16 cellular contexts compared by ENCODE assay signal in genomic region chr1:204126941-204127340, GRCh38. TPM values are rescaled to one million over a fixed set of nuclear protein-coding genes. Genes with fewer than 3 reads are reported as not detected.
DNase-seq lines count a peak whose midpoint lies in the region; ATAC-seq and TF ChIP-seq lines count a peak whose summit lies in the region.
"Had no signal": no experiment of that assay in that cellular context is flagged by ENCODE, and none has a peak within 500 bp of the region (broad histone marks: within the 10 kb centered on the region; RNA-seq: fewer than 3 reads in every experiment).

No MANE protein-coding gene starts in this region.

- 13 to 23% methylated on average over 6 to 7 of the region's 7 CpGs for WGBS in GM23248 (ENCODE audit: low coverage in 1 of 2, low lambda C conversion rate in 2 of 2, missing lambda C conversion rate in 2 of 2), 2 experiments

- no peaks in the 10 kb centered on the region for H3K9me2 ChIP-seq in GM23338 (ENCODE audit: insufficient read depth)
- H3K9me2 ChIP-seq in GM23248 (ENCODE audit: insufficient read depth): no peaks in the 10 kb centered on the region

- no peak overlapping the region for H3K9ac ChIP-seq in GM23248

- H3K36me3 Mint-ChIP-seq in GM23338 (ENCODE audit: low read depth) (peaks cover 60% of the 10 kb centered on the region), brain (no peaks in the 10 kb centered on the region), mesothelial cell of epicardium (peaks cover 24% of the 10 kb centered on the region)
- H3K36me3 Mint-ChIP-seq in stimulated activated effector memory CD8-positive, alpha-beta T cell treated with anti-CD3 and anti-CD28 coated beads, Interleukin-12 subunit alpha, Interleukin-12 subunit beta, amount 100 ng/mL, for 72 hours: peaks cover 7% of the 10 kb centered on the region
- H3K36me3 Mint-ChIP-seq: natural killer cell treated with Interleukin-12 subunit alpha and Interleukin-12 subunit beta and Interleukin-15 and Interleukin-18, amount 100 ng/mL, for 72 hours; stimulated activated memory B cell treated with anti-CD40 and anti-IgM and Interleukin-4, amounts not matched to agents 10 μg/mL and 1 μg/mL and 100 μg/mL, for 72 hours had no signal

- H3K79me2 ChIP-seq in GM23338 (replicated peaks; ENCODE audit: insufficient read depth) (no peaks in the 10 kb centered on the region), GM23248 (ENCODE audit: insufficient read depth) (no peaks in the 10 kb centered on the region)

- H3K4me3 ChIP-seq in GM23338: no peak overlapping the region
- no peak overlapping the region for H3K4me3 ChIP-seq in GM23248
- H3K4me3 ChIP-seq: lung had no signal

- peaks cover 20% of the 10 kb centered on the region for H4K20me1 ChIP-seq in GM23338 (replicated peaks; ENCODE audit: insufficient read depth)
- H4K20me1 ChIP-seq in GM23248 (ENCODE audit: insufficient read depth): no peaks in the 10 kb centered on the region

- in situ Hi-C loops in GM23248 (cut with MboI): loop anchor here (5.0 kb wide), 1 partner anchor 265 kb away; the partner anchor contains the start of gene SNRPE

- ATAC-seq in GM23338: no peak
- no peak for ATAC-seq in stimulated activated effector memory CD8-positive, alpha-beta T cell treated with anti-CD3 and anti-CD28 coated beads, Interleukin-12 subunit alpha, Interleukin-12 subunit beta, amount 100 ng/mL, for 72 hours
- ATAC-seq: natural killer cell treated with Interleukin-12 subunit alpha and Interleukin-12 subunit beta and Interleukin-15 and Interleukin-18, amount 100 ng/mL, for 72 hours; stimulated activated memory B cell treated with anti-CD40 and anti-IgM and Interleukin-4, amounts not matched to agents 10 μg/mL and 1 μg/mL and 100 μg/mL, for 72 hours had no signal

- peaks cover 19% of the 10 kb centered on the region for H3K27me3 Mint-ChIP-seq in GM23338 (ENCODE audit: insufficient read depth, low read depth, poor library complexity)
- H3K27me3 Mint-ChIP-seq in brain: peaks cover 12% of the 10 kb centered on the region
- H3K27me3 Mint-ChIP-seq in mesothelial cell of epicardium (ENCODE audit: low read depth): no peaks in the 10 kb centered on the region
- H3K27me3 Mint-ChIP-seq: natural killer cell treated with Interleukin-12 subunit alpha and Interleukin-12 subunit beta and Interleukin-15 and Interleukin-18, amount 100 ng/mL, for 72 hours had no signal

- H3K36me3 ChIP-seq in GM23338 (ENCODE audit: insufficient read depth) (peaks cover 33% of the 10 kb centered on the region), GM23248 (ENCODE audit: low read depth) (no peaks in the 10 kb centered on the region; the same call in 1 of the 2 replicates)

- H3K4me2 ChIP-seq in GM23338 (no peak overlapping the region), GM23248 (ENCODE audit: unreplicated experiment) (no peak overlapping the region)

- TF ChIP-seq CTCF in GM23338 (conservative IDR thresholded peaks at IDR 0.05; ENCODE audit: low read depth in 2 of 2) (no peak), brain (conservative IDR thresholded peaks at IDR 0.05) (no peak), mesothelial cell of epicardium (IDR thresholded peaks at IDR 0.05; ENCODE audit: unreplicated experiment) (no peak)

- H2AFZ ChIP-seq in GM23338 (no peak overlapping the region), GM23248 (no peak overlapping the region)

- H3K9me3 Mint-ChIP-seq in GM23338: no peaks in the 10 kb centered on the region
- H3K9me3 Mint-ChIP-seq in brain: no peaks in the 10 kb centered on the region
- H3K9me3 Mint-ChIP-seq in mesothelial cell of epicardium: no peaks in the 10 kb centered on the region
- no peaks in the 10 kb centered on the region for H3K9me3 Mint-ChIP-seq in stimulated activated effector memory CD8-positive, alpha-beta T cell treated with anti-CD3 and anti-CD28 coated beads, Interleukin-12 subunit alpha, Interleukin-12 subunit beta, amount 100 ng/mL, for 72 hours
- H3K9me3 Mint-ChIP-seq: natural killer cell treated with Interleukin-12 subunit alpha and Interleukin-12 subunit beta and Interleukin-15 and Interleukin-18, amount 100 ng/mL, for 72 hours; stimulated activated memory B cell treated with anti-CD40 and anti-IgM and Interleukin-4, amounts not matched to agents 10 μg/mL and 1 μg/mL and 100 μg/mL, for 72 hours had no signal

- H3K4me1 ChIP-seq in GM23338 (ENCODE audit: insufficient read depth) (peaks cover 32% of the 10 kb centered on the region), GM23248 (ENCODE audit: insufficient read depth) (peaks cover 33% of the 10 kb centered on the region)

- DNase-seq in GM23338 (ENCODE audit: low spot score) (no peak), mesothelial cell of epicardium (ENCODE audit: low spot score in 2 of 2, unreplicated experiment in 2 of 2) (no peak), KG1 (lab: John Stamatoyannopoulos, UW) (no peak), LoVo (ENCODE audit: low spot score) (no peak), GM23248 (no peak), GM19240 (ENCODE audit: insufficient read length, low spot score) (no peak)
- DNase-seq in stimulated activated effector memory CD8-positive, alpha-beta T cell treated with anti-CD3 and anti-CD28 coated beads, Interleukin-12 subunit alpha, Interleukin-12 subunit beta, amount 100 ng/mL, for 72 hours (ENCODE audit: low spot score in 2 of 2): no peak
- DNase-seq: activated CD4-positive, alpha-beta T cell treated with anti-CD3 and anti-CD28 coated beads for 1 hour; effector memory CD4-positive, alpha-beta T cell; SIG-M5; T-helper 2 cell had no signal

- H3K9me3 ChIP-seq in GM23248 (ENCODE audit: low read depth): no peaks in the 10 kb centered on the region

- 0 out of 2 replicates have a peak overlapping the region, but pooled peaks have one; percentile 17 for H3K27ac Mint-ChIP-seq in GM23338
- peak overlapping the region in 4 of 5 experiments; percentile 21 to 79 (median 53) for H3K27ac Mint-ChIP-seq in brain
- peak overlapping the region; percentile 71 for H3K27ac Mint-ChIP-seq in mesothelial cell of epicardium
- H3K27ac Mint-ChIP-seq in stimulated activated effector memory CD8-positive, alpha-beta T cell treated with anti-CD3 and anti-CD28 coated beads, Interleukin-12 subunit alpha, Interleukin-12 subunit beta, amount 100 ng/mL, for 72 hours: peak overlapping the region; percentile 83
- H3K27ac Mint-ChIP-seq: stimulated activated memory B cell treated with anti-CD40 and anti-IgM and Interleukin-4, amounts not matched to agents 10 μg/mL and 1 μg/mL and 100 μg/mL, for 72 hours had no signal

- H3F3A ChIP-seq in GM23338 (replicated peaks; ENCODE audit: low read depth): 0 out of 2 replicates have a peak, but pooled peaks cover 25% of the 10 kb centered on the region
- peaks cover 28% of the 10 kb centered on the region for H3F3A ChIP-seq in GM23248 (ENCODE audit: insufficient read depth)

- H3K27ac ChIP-seq in GM23338 (ENCODE audit: low read depth): 0 out of 2 replicates have a peak overlapping the region, but pooled peaks have one; percentile 69
- no peak overlapping the region for H3K27ac ChIP-seq in GM23248

- H3K4me1 Mint-ChIP-seq in GM23338 (peaks cover 53% of the 10 kb centered on the region), brain (peaks cover 49% of the 10 kb centered on the region), mesothelial cell of epicardium (peaks cover 42% of the 10 kb centered on the region)
- H3K4me1 Mint-ChIP-seq in stimulated activated effector memory CD8-positive, alpha-beta T cell treated with anti-CD3 and anti-CD28 coated beads, Interleukin-12 subunit alpha, Interleukin-12 subunit beta, amount 100 ng/mL, for 72 hours: peaks cover 40% of the 10 kb centered on the region

- H3K27me3 ChIP-seq in GM23338 (ENCODE audit: insufficient read depth): no peaks in the 10 kb centered on the region
- no peaks in the 10 kb centered on the region for H3K27me3 ChIP-seq in GM23248 (replicated peaks; ENCODE audit: insufficient read depth)

- no peak overlapping the region; the same call in 2 of the 3 replicates for H3K4me3 Mint-ChIP-seq in GM23338
- no peak overlapping the region for H3K4me3 Mint-ChIP-seq in brain
- H3K4me3 Mint-ChIP-seq in mesothelial cell of epicardium: no peak overlapping the region
- H3K4me3 Mint-ChIP-seq in stimulated activated effector memory CD8-positive, alpha-beta T cell treated with anti-CD3 and anti-CD28 coated beads, Interleukin-12 subunit alpha, Interleukin-12 subunit beta, amount 100 ng/mL, for 72 hours: no peak overlapping the region
- H3K4me3 Mint-ChIP-seq: natural killer cell treated with Interleukin-12 subunit alpha and Interleukin-12 subunit beta and Interleukin-15 and Interleukin-18, amount 100 ng/mL, for 72 hours; stimulated activated memory B cell treated with anti-CD40 and anti-IgM and Interleukin-4, amounts not matched to agents 10 μg/mL and 1 μg/mL and 100 μg/mL, for 72 hours had no signal

TF ChIP-seq in GM23338, 12 proteins besides CTCF, POLR2A, EP300 and RAD21 (continues in another document):
- TF ChIP-seq JUNB (IDR thresholded peaks at IDR 0.05; ENCODE audit: unreplicated experiment): no peak

RNA-seq across cellular contexts. Expression of gene ETNK2, which starts 24.9 kb away (rescaled TPM):
- total RNA-seq in GM23338 (2014; rRNA removed; shearing (Covaris generic)): 18.9 and 26.2 TPM in 2 replicates
- polyA plus RNA-seq in GM23338 (2016; fragmentation: Nextera tagmentation; extraction: Ambion mirVana) (7.6 and 9.0 TPM in 2 replicates), brain (ENCODE audit: insufficient read depth, low read depth, low replicate concordance) (27.1 TPM), GM23248 (2016; fragmentation: Nextera tagmentation; extraction: Ambion mirVana) (5.0 and 5.2 TPM in 2 replicates)
- total RNA-seq in mesothelial cell of epicardium: 18.5 to 19.2 TPM (median 18.9 TPM) in 3 replicates
- 4.2 and 6.1 TPM in 2 replicates for total RNA-seq in GM23248 (2014; rRNA removed; shearing (Covaris generic))

RNA-seq across cellular contexts. Expression of gene REN, which starts 39.2 kb away (rescaled TPM):
- not detected in 2 replicates for total RNA-seq in GM23338 (2014; rRNA removed; shearing (Covaris generic))
- not detected in 2 replicates for polyA plus RNA-seq in GM23338 (2016; fragmentation: Nextera tagmentation; extraction: Ambion mirVana)
- 0.31 TPM for polyA plus RNA-seq in brain (ENCODE audit: insufficient read depth, low read depth, low replicate concordance)
- total RNA-seq in mesothelial cell of epicardium: 0.29 to 0.41 TPM in 2 of 3 replicates, not detected in the other
- total RNA-seq in GM23248 (2014; rRNA removed; shearing (Covaris generic)): not detected in 2 replicates
- not detected in 2 replicates for polyA plus RNA-seq in GM23248 (2016; fragmentation: Nextera tagmentation; extraction: Ambion mirVana)
- total RNA-seq: natural killer cell treated with Interleukin-12 subunit alpha and Interleukin-12 subunit beta and Interleukin-15 and Interleukin-18, amount 100 ng/mL, for 72 hours; skeletal muscle tissue had no signal

RNA-seq across cellular contexts. Expression of gene SOX13, which starts 54.0 kb away (rescaled TPM):
- total RNA-seq in GM23338 (2014; rRNA removed; shearing (Covaris generic)): 105 and 123 TPM in 2 replicates
- polyA plus RNA-seq in GM23338 (2016; fragmentation: Nextera tagmentation; extraction: Ambion mirVana): 28.6 and 32.3 TPM in 2 replicates
- 70.2 TPM for polyA plus RNA-seq in brain (ENCODE audit: insufficient read depth, low read depth, low replicate concordance)
- total RNA-seq in mesothelial cell of epicardium: 58.0 to 61.7 TPM (median 61.7 TPM) in 3 replicates
- 5.5 and 5.8 TPM in 2 replicates for total RNA-seq in GM23248 (2014; rRNA removed; shearing (Covaris generic))
- 3.0 and 3.1 TPM in 2 replicates for polyA plus RNA-seq in GM23248 (2016; fragmentation: Nextera tagmentation; extraction: Ambion mirVana)

Comparison
In these comparisons a context has a peak if more than half of its experiments do, and no peak if none do; other contexts are left out.
1. H3K27ac Mint-ChIP-seq: peak in every context shown above with its lines; median percentile 83 in stimulated activated effector memory CD8-positive, alpha-beta T cell treated with anti-CD3 and anti-CD28 coated beads, Interleukin-12 subunit alpha, Interleukin-12 subunit beta, amount 100 ng/mL, for 72 hours; 71 in mesothelial cell of epicardium; 53 in brain; 17 in GM23338.